ENCODE assay signal across 18 cellular contexts in the genomic region with DNA sequence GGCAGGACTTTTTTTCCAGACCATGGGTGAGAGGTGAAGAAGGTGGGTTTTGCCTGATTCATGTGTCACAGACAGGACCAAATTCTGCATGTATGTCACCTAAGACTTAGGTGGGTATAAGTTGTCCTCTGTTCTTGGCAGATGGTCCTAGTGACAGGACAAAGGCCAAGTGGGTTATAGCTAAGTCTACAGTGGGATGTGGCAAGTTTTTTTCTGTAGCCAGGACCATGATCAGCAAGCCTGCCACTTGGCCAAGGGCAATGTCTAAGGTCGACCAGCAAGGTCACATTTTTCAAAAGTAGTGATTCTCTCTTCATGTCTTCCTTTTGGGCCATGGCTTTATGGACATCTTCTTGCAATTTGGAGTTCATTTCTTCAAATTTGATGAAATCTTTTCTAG. TPM values are rescaled to one million over a fixed set of nuclear protein-coding genes. Genes with fewer than 3 reads are reported as not detected.
A peak's percentile ranks its signal among the peaks of the same experiment; 100 is the strongest.
DNase-seq lines count a peak whose midpoint lies in the region; ATAC-seq and TF ChIP-seq lines count a peak whose summit lies in the region.
"Had no signal": no experiment of that assay in that cellular context is flagged by ENCODE, and none has a peak within 500 bp of the region (broad histone marks: within the 10 kb centered on the region; RNA-seq: fewer than 3 reads in every experiment).

No MANE protein-coding gene starts in this region.

- ATAC-seq in natural killer cell: no peak
- ATAC-seq in natural killer cell treated with Interleukin-12 subunit alpha and Interleukin-12 subunit beta and Interleukin-15 and Interleukin-18, amount 100 ng/mL, for 72 hours: no peak
- ATAC-seq in T-helper 17 cell: no peak
- no peak for ATAC-seq in stimulated activated naive B cell treated with anti-CD40 and anti-IgM and Interleukin-4, amounts not matched to agents 10 μg/mL and 1 μg/mL and 100 μg/mL, for 72 hours (replicated peaks)
- ATAC-seq in stimulated activated memory B cell treated with anti-CD40 and anti-IgM and Interleukin-4, amounts not matched to agents 10 μg/mL and 1 μg/mL and 100 μg/mL, for 72 hours: no peak
- ATAC-seq: GM23338 had no signal

- WGBS in esophagus squamous epithelium, 2 donors: 94% methylated on average over 1 of the region's 1 CpG

- TF ChIP-seq CTCF in natural killer cell (IDR thresholded peaks at IDR 0.05) (no peak), endothelial cell (IDR thresholded peaks at IDR 0.05; ENCODE audit: unreplicated experiment) (no peak), ascending aorta (IDR thresholded peaks at IDR 0.05) (no peak), esophagus squamous epithelium (IDR thresholded peaks at IDR 0.05) (no peak)

- no peak for DNase-seq in natural killer cell
- no peak for DNase-seq in natural killer cell treated with Interleukin-12 subunit alpha and Interleukin-12 subunit beta and Interleukin-15 and Interleukin-18, amount 100 ng/mL, for 72 hours (ENCODE audit: low spot score)
- no peak for DNase-seq in T-helper 17 cell
- DNase-seq in endothelial cell (ENCODE audit: low spot score): no peak
- no peak for DNase-seq in stimulated activated naive B cell treated with anti-CD40 and anti-IgM and Interleukin-4, amounts not matched to agents 10 μg/mL and 1 μg/mL and 100 μg/mL, for 72 hours
- no peak for DNase-seq in ascending aorta (ENCODE audit: low spot score in 2 of 2)
- DNase-seq in esophagus squamous epithelium (lab: John Stamatoyannopoulos, UW): no peak
- DNase-seq: Caco-2, DMS53, NCI-H1048, NCI-H146, NCI-H2227 treated with DMSO at 0.1 percent for 48 hours, NCI-H526 treated with DMSO at 0.1 percent for 48 hours, OCI-M1, RPMI8226, SJCRH30 had no signal

- peaks cover 52 to 82% of the 10 kb centered on the region in 2 donors for H3K36me3 ChIP-seq in ascending aorta
- peaks cover 16 to 100% (median 39%) of the 10 kb centered on the region in 3 donors for H3K36me3 ChIP-seq in esophagus squamous epithelium

- H3K36me3 Mint-ChIP-seq in natural killer cell: peaks cover 79% of the 10 kb centered on the region
- H3K36me3 Mint-ChIP-seq in natural killer cell treated with Interleukin-12 subunit alpha and Interleukin-12 subunit beta and Interleukin-15 and Interleukin-18, amount 100 ng/mL, for 72 hours: peaks cover 90% of the 10 kb centered on the region
- H3K36me3 Mint-ChIP-seq in T-helper 17 cell (ENCODE audit: low read depth): peaks cover 23% of the 10 kb centered on the region
- H3K36me3 Mint-ChIP-seq in endothelial cell (ENCODE audit: low read depth, unreplicated experiment): peaks cover 94% of the 10 kb centered on the region
- peaks cover 90 to 98% of the 10 kb centered on the region in 2 donors for H3K36me3 Mint-ChIP-seq in stimulated activated naive B cell treated with anti-CD40 and anti-IgM and Interleukin-4, amounts not matched to agents 10 μg/mL and 1 μg/mL and 100 μg/mL, for 72 hours
- H3K36me3 Mint-ChIP-seq in stimulated activated memory B cell treated with anti-CD40 and anti-IgM and Interleukin-4, amounts not matched to agents 10 μg/mL and 1 μg/mL and 100 μg/mL, for 72 hours: peaks cover 100% of the 10 kb centered on the region

- intact Hi-C loops in natural killer cell (cut with micrococcal nuclease) (no loop called here), ascending aorta (cut with DNase I) (no loop called here), esophagus squamous epithelium (cut with DNase I) (no loop called here)

- H3K4me1 Mint-ChIP-seq in natural killer cell (peaks cover 52 to 56% of the 10 kb centered on the region in 2 donors), T-helper 17 cell (peaks cover 9% of the 10 kb centered on the region), endothelial cell (ENCODE audit: unreplicated experiment) (no peaks in the 10 kb centered on the region)
- H3K4me1 Mint-ChIP-seq in natural killer cell treated with Interleukin-12 subunit alpha and Interleukin-12 subunit beta and Interleukin-15 and Interleukin-18, amount 100 ng/mL, for 72 hours (ENCODE audit: low read depth in 2 of 2): peaks cover 44 to 65% of the 10 kb centered on the region in 2 donors
- peaks cover 38 to 55% of the 10 kb centered on the region in 2 donors for H3K4me1 Mint-ChIP-seq in stimulated activated naive B cell treated with anti-CD40 and anti-IgM and Interleukin-4, amounts not matched to agents 10 μg/mL and 1 μg/mL and 100 μg/mL, for 72 hours
- peaks cover 48% of the 10 kb centered on the region for H3K4me1 Mint-ChIP-seq in stimulated activated memory B cell treated with anti-CD40 and anti-IgM and Interleukin-4, amounts not matched to agents 10 μg/mL and 1 μg/mL and 100 μg/mL, for 72 hours
- H3K4me1 Mint-ChIP-seq: GM23338 had no signal

- no peak overlapping the region for H3K4me3 Mint-ChIP-seq in natural killer cell
- no peak overlapping the region for H3K4me3 Mint-ChIP-seq in natural killer cell treated with Interleukin-12 subunit alpha and Interleukin-12 subunit beta and Interleukin-15 and Interleukin-18, amount 100 ng/mL, for 72 hours
- H3K4me3 Mint-ChIP-seq in T-helper 17 cell: no peak overlapping the region
- H3K4me3 Mint-ChIP-seq in endothelial cell (ENCODE audit: unreplicated experiment): peak overlapping the region; percentile 45
- H3K4me3 Mint-ChIP-seq in stimulated activated naive B cell treated with anti-CD40 and anti-IgM and Interleukin-4, amounts not matched to agents 10 μg/mL and 1 μg/mL and 100 μg/mL, for 72 hours: no peak overlapping the region
- H3K4me3 Mint-ChIP-seq in stimulated activated memory B cell treated with anti-CD40 and anti-IgM and Interleukin-4, amounts not matched to agents 10 μg/mL and 1 μg/mL and 100 μg/mL, for 72 hours: no peak overlapping the region
- H3K4me3 Mint-ChIP-seq: GM23338 had no signal

- H3K27ac ChIP-seq in ascending aorta (no peak overlapping the region), esophagus squamous epithelium (no peak overlapping the region)
- H3K27ac ChIP-seq: SJCRH30 had no signal

- H3K27ac Mint-ChIP-seq in natural killer cell: peak overlapping the region; percentile 13 to 57
- peak overlapping the region in 1 of 2 donors; percentile 58 for H3K27ac Mint-ChIP-seq in natural killer cell treated with Interleukin-12 subunit alpha and Interleukin-12 subunit beta and Interleukin-15 and Interleukin-18, amount 100 ng/mL, for 72 hours
- peak overlapping the region; percentile 51 for H3K27ac Mint-ChIP-seq in T-helper 17 cell
- H3K27ac Mint-ChIP-seq in endothelial cell (ENCODE audit: unreplicated experiment): no peak overlapping the region
- peak overlapping the region; percentile 47 for H3K27ac Mint-ChIP-seq in stimulated activated naive B cell treated with anti-CD40 and anti-IgM and Interleukin-4, amounts not matched to agents 10 μg/mL and 1 μg/mL and 100 μg/mL, for 72 hours
- H3K27ac Mint-ChIP-seq in stimulated activated memory B cell treated with anti-CD40 and anti-IgM and Interleukin-4, amounts not matched to agents 10 μg/mL and 1 μg/mL and 100 μg/mL, for 72 hours: no peak overlapping the region
- H3K27ac Mint-ChIP-seq: GM23338 had no signal

- H3K4me3 ChIP-seq in ascending aorta (no peak overlapping the region), esophagus squamous epithelium (no peak overlapping the region)
- H3K4me3 ChIP-seq: GM23338, SJCRH30 had no signal

- TF ChIP-seq POLR2A in esophagus squamous epithelium (IDR thresholded peaks at IDR 0.05): no peak

- H3K9me3 Mint-ChIP-seq in natural killer cell (peaks cover 0 to 8% of the 10 kb centered on the region in 2 donors), endothelial cell (ENCODE audit: unreplicated experiment) (peaks cover 7% of the 10 kb centered on the region)
- peaks cover 15% of the 10 kb centered on the region for H3K9me3 Mint-ChIP-seq in natural killer cell treated with Interleukin-12 subunit alpha and Interleukin-12 subunit beta and Interleukin-15 and Interleukin-18, amount 100 ng/mL, for 72 hours
- H3K9me3 Mint-ChIP-seq in stimulated activated naive B cell treated with anti-CD40 and anti-IgM and Interleukin-4, amounts not matched to agents 10 μg/mL and 1 μg/mL and 100 μg/mL, for 72 hours: peaks cover 21 to 32% of the 10 kb centered on the region in 2 donors
- peaks cover 19% of the 10 kb centered on the region for H3K9me3 Mint-ChIP-seq in stimulated activated memory B cell treated with anti-CD40 and anti-IgM and Interleukin-4, amounts not matched to agents 10 μg/mL and 1 μg/mL and 100 μg/mL, for 72 hours

- peaks cover 0 to 2% of the 10 kb centered on the region in 2 donors for H3K4me1 ChIP-seq in ascending aorta
- no peaks in the 10 kb centered on the region for H3K4me1 ChIP-seq in esophagus squamous epithelium
- H3K4me1 ChIP-seq: Caco-2, SJCRH30 had no signal

- H3K27me3 ChIP-seq in ascending aorta: no peaks in the 10 kb centered on the region
- H3K27me3 ChIP-seq in esophagus squamous epithelium: no peaks in the 10 kb centered on the region
- H3K27me3 ChIP-seq: SJCRH30 had no signal

- H3K9me3 ChIP-seq in T-helper 17 cell (ENCODE audit: control insufficient read depth, low read length, poor library complexity, severe bottlenecking): peaks cover 29% of the 10 kb centered on the region
- peaks cover 13 to 24% of the 10 kb centered on the region in 2 donors for H3K9me3 ChIP-seq in ascending aorta
- H3K9me3 ChIP-seq in esophagus squamous epithelium: peaks cover 0 to 77% (median 27%) of the 10 kb centered on the region in 3 donors

- H3K27me3 Mint-ChIP-seq in natural killer cell (ENCODE audit: low read depth in 2 of 2): no peaks in the 10 kb centered on the region
- H3K27me3 Mint-ChIP-seq in natural killer cell treated with Interleukin-12 subunit alpha and Interleukin-12 subunit beta and Interleukin-15 and Interleukin-18, amount 100 ng/mL, for 72 hours: no peaks in the 10 kb centered on the region
- no peaks in the 10 kb centered on the region for H3K27me3 Mint-ChIP-seq in T-helper 17 cell
- H3K27me3 Mint-ChIP-seq in endothelial cell (ENCODE audit: unreplicated experiment): peaks cover 2% of the 10 kb centered on the region
- no peaks in the 10 kb centered on the region for H3K27me3 Mint-ChIP-seq in stimulated activated naive B cell treated with anti-CD40 and anti-IgM and Interleukin-4, amounts not matched to agents 10 μg/mL and 1 μg/mL and 100 μg/mL, for 72 hours
- no peaks in the 10 kb centered on the region for H3K27me3 Mint-ChIP-seq in stimulated activated memory B cell treated with anti-CD40 and anti-IgM and Interleukin-4, amounts not matched to agents 10 μg/mL and 1 μg/mL and 100 μg/mL, for 72 hours

RNA-seq across cellular contexts. Expression of gene ZNF267, which starts 20.2 kb away (rescaled TPM):
- total RNA-seq in natural killer cell (10 to 100 TPM; 45.0 to 56.6 (median 52.8) TPM), T-helper 17 cell (10 to 100 TPM; 78.9 to 80.5 TPM), endothelial cell (ENCODE audit: unreplicated experiment) (23.1 TPM), ascending aorta (3.8 TPM), esophagus squamous epithelium (10 to 100 TPM in 3 of 4 donors, 1 to 10 TPM in 1; 9.9 to 14.7 (median 12.4) TPM)
- 100 to 1,000 TPM in 1 of 2 donors, 10 to 100 TPM in 1; 95.3 to 129 TPM for total RNA-seq in natural killer cell treated with Interleukin-12 subunit alpha and Interleukin-12 subunit beta and Interleukin-15 and Interleukin-18, amount 100 ng/mL, for 72 hours

Comparison
In these comparisons a context has a peak if more than half of its experiments do, and no peak if none do; other contexts are left out.
1. H3K27ac Mint-ChIP-seq: peak in natural killer cell (2 of 2), T-helper 17 cell (single experiment) and stimulated activated naive B cell treated with anti-CD40 and anti-IgM and Interleukin-4, amounts not matched to agents 10 μg/mL and 1 μg/mL and 100 μg/mL, for 72 hours (single experiment); none in endothelial cell (single experiment) and stimulated activated memory B cell treated with anti-CD40 and anti-IgM and Interleukin-4, amounts not matched to agents 10 μg/mL and 1 μg/mL and 100 μg/mL, for 72 hours (single experiment).